ENCODE assay signal across 8 cellular contexts in genomic region chr11:65887026-65887722, GRCh38. TPM values are rescaled to one million over a fixed set of nuclear protein-coding genes. Genes with fewer than 3 reads are reported as not detected.
A peak's percentile ranks its signal among the peaks of the same experiment; 100 is the strongest.
DNase-seq lines count a peak whose midpoint lies in the region; ATAC-seq and TF ChIP-seq lines count a peak whose summit lies in the region.

No MANE protein-coding gene starts in this region.

- BruUV-seq in Caco-2 (replicated peaks; lab: Mats Ljungman, UMichigan): no TSS peak
- no TSS peak for BruUV-seq in OCI-LY7 (replicated peaks; lab: Mats Ljungman, UMichigan)

- peak overlapping the region; percentile 80 for H3K27ac ChIP-seq in OCI-LY7 (ENCODE audit: low read depth, low read length, poor library complexity, severe bottlenecking)

- H3K79me2 ChIP-seq in OCI-LY7 (ENCODE audit: insufficient read depth, low read depth, low read length): peaks cover 31% of the 10 kb centered on the region

- H3K36me3 ChIP-seq in Caco-2 (ENCODE audit: control insufficient read depth, insufficient read depth, low read length) (peaks cover 4% of the 10 kb centered on the region), OCI-LY7 (ENCODE audit: insufficient read depth, low read length) (peaks cover 53% of the 10 kb centered on the region), endocrine pancreas (ENCODE audit: control insufficient read depth, insufficient read depth, low read length) (peaks cover 3% of the 10 kb centered on the region), neuron (ENCODE audit: insufficient read depth, low read length) (peaks cover 41% of the 10 kb centered on the region)

- no peaks in the 10 kb centered on the region for H3K9me2 ChIP-seq in OCI-LY7 (ENCODE audit: insufficient read depth, low read length)

- H3K4me1 ChIP-seq in Caco-2: peaks cover 31% of the 10 kb centered on the region
- H3K4me1 ChIP-seq in OCI-LY7 (ENCODE audit: insufficient read depth, low read length, poor library complexity, severe bottlenecking): peaks cover 52% of the 10 kb centered on the region
- H3K4me1 ChIP-seq in endocrine pancreas (ENCODE audit: control insufficient read depth, insufficient read depth, low read length): no peaks in the 10 kb centered on the region
- peaks cover 37% of the 10 kb centered on the region for H3K4me1 ChIP-seq in neuron (ENCODE audit: insufficient read depth, low read length)

- H3K9me3 ChIP-seq in Caco-2: no peaks in the 10 kb centered on the region
- no peaks in the 10 kb centered on the region for H3K9me3 ChIP-seq in OCI-LY7 (ENCODE audit: low read length)
- no peaks in the 10 kb centered on the region for H3K9me3 ChIP-seq in endocrine pancreas (ENCODE audit: control insufficient read depth, low read length)
- no peaks in the 10 kb centered on the region for H3K9me3 ChIP-seq in neuron (ENCODE audit: low read length)

- H3K4me3 Mint-ChIP-seq in Caco-2 (ENCODE audit: unreplicated experiment): peak overlapping the region; percentile 82

- no peaks in the 10 kb centered on the region for H3K27me3 ChIP-seq in Caco-2 (replicated peaks; ENCODE audit: control insufficient read depth, insufficient read depth, low read length)
- no peaks in the 10 kb centered on the region for H3K27me3 ChIP-seq in endocrine pancreas (ENCODE audit: control insufficient read depth, insufficient read depth, low read length)
- no peaks in the 10 kb centered on the region for H3K27me3 ChIP-seq in neuron (ENCODE audit: insufficient read depth, low read length)

- H3K27me3 Mint-ChIP-seq in Caco-2 (ENCODE audit: insufficient read depth, unreplicated experiment): no peaks in the 10 kb centered on the region

- CTCF ChIA-PET in Caco-2 (lab: Charles Lee): interaction anchor here (0.7 to 7.8 kb wide), 9 partner anchors 15 to 402 kb away, joined by 3 to 241 read pairs (median 8); partner anchors contain the start of genes AP5B1, CFL1, FOSL1 and KAT5
- CTCF ChIA-PET in OCI-LY7 (lab: Charles Lee; ENCODE audit: unreplicated experiment): interaction anchor here (0.9 to 1.3 kb wide), 3 partner anchors 8 to 29 kb away, joined by 4 to 24 read pairs (median 10); partner anchors contain the start of gene CFL1

- peaks cover 53% of the 10 kb centered on the region for H3K36me3 Mint-ChIP-seq in Caco-2 (ENCODE audit: insufficient read depth, unreplicated experiment)

- peak overlapping the region; percentile 79 for H3K9ac ChIP-seq in endocrine pancreas (ENCODE audit: control insufficient read depth, insufficient read depth, low read length)

- no peaks in the 10 kb centered on the region for H3K9me3 Mint-ChIP-seq in Caco-2 (ENCODE audit: unreplicated experiment)

- TF ChIP-seq CTCF in Caco-2 (IDR thresholded peaks at IDR 0.05; ENCODE audit: insufficient read depth in 1 of 2, low read depth in 1 of 2, low read length in 1 of 2, severe bottlenecking in 1 of 2, unreplicated experiment in 1 of 2) (no peak), OCI-LY7 (conservative IDR thresholded peaks at IDR 0.05; ENCODE audit: low read length) (no peak)

- peaks cover 25% of the 10 kb centered on the region for H3K4me1 Mint-ChIP-seq in Caco-2 (ENCODE audit: low read depth, unreplicated experiment)

- H3K4me3 ChIP-seq in Caco-2 (ENCODE audit: low read depth, low read length) (peak overlapping the region; percentile 68), OCI-LY7 (ENCODE audit: low read depth, low read length, poor library complexity, severe bottlenecking) (peak overlapping the region; percentile 93), endocrine pancreas (ENCODE audit: control insufficient read depth, insufficient read depth, low read length) (no peak overlapping the region), neuron (ENCODE audit: low read length) (peak overlapping the region; percentile 79)

- no peak overlapping the region for H2AFZ ChIP-seq in OCI-LY7 (ENCODE audit: low read length)
- no peak overlapping the region for H2AFZ ChIP-seq in neuron (ENCODE audit: low read depth, low read length)

- POLR2A ChIA-PET in Caco-2 (lab: Charles Lee) (interaction anchor here (1.6 to 3.1 kb wide), 2 partner anchors 28 to 34 kb away, joined by 7 to 43 read pairs; partner anchors contain the start of genes CFL1 and MUS81), OCI-LY7 (lab: Charles Lee) (interaction anchor here (0.6 to 5.6 kb wide), 4 partner anchors 14 to 28 kb away, joined by 3 to 59 read pairs (median 6); partner anchors contain the start of genes CFL1 and MUS81)

- intact Hi-C loops in Caco-2 (cut with micrococcal nuclease; ENCODE audit: unreplicated experiment): no loop called here
- intact Hi-C loops in OCI-LY7 (cut with micrococcal nuclease; ENCODE audit: unreplicated experiment): loop anchor here (5.0 kb wide), 1 partner anchor 245 kb away; no protein-coding TSS in a partner anchor

- H4K20me1 ChIP-seq in OCI-LY7 (ENCODE audit: insufficient read depth, low read length): no peaks in the 10 kb centered on the region

- ATAC-seq in HG03342 (IDR thresholded peaks at IDR 0.05; ENCODE audit: unreplicated experiment) (no peak), HG02642 (IDR thresholded peaks at IDR 0.05; ENCODE audit: poor library complexity, unreplicated experiment) (no peak)

- DNase-seq in Caco-2 (no peak), OCI-LY7 (ENCODE audit: low spot score) (no peak), HPDE6-E6E7 (ENCODE audit: extremely low spot score) (no peak), iPS-NIHi7 (ENCODE audit: extremely low spot score) (no peak)

- H3K4me2 ChIP-seq in OCI-LY7 (ENCODE audit: low read length): peak overlapping the region; percentile 97

- H3K27ac Mint-ChIP-seq in Caco-2 (ENCODE audit: unreplicated experiment): peak overlapping the region; percentile 69

RNA-seq across cellular contexts. Expression of gene FIBP, which starts 1.1 kb away (rescaled TPM):
- total RNA-seq in Caco-2 (2022) (56.8 and 61.5 TPM in 2 replicates), OCI-LY7 (2022) (89.4 and 97.3 TPM in 2 replicates)
- total RNA-seq in OCI-LY7 (2014; rRNA removed; shearing (Covaris generic)): 133 and 184 TPM in 2 replicates

RNA-seq across cellular contexts. Expression of gene CCDC85B, which starts 3.3 kb away (rescaled TPM):
- total RNA-seq in Caco-2 (2022): 13.3 and 14.7 TPM in 2 replicates
- total RNA-seq in OCI-LY7 (2014; rRNA removed; shearing (Covaris generic)): 72.7 and 76.7 TPM in 2 replicates
- total RNA-seq in OCI-LY7 (2022): 49.0 and 64.1 TPM in 2 replicates

RNA-seq across cellular contexts. Expression of gene CTSW, which starts 7.5 kb away (rescaled TPM):
- total RNA-seq in Caco-2 (2022): not detected in 2 replicates
- total RNA-seq in OCI-LY7 (2014; rRNA removed; shearing (Covaris generic)): not detected in 2 replicates
- not detected in 2 replicates for total RNA-seq in OCI-LY7 (2022)

RNA-seq across cellular contexts. Expression of gene FOSL1, which starts 13.0 kb away (rescaled TPM):
- total RNA-seq in Caco-2 (2022): 2.7 and 3.9 TPM in 2 replicates
- 0.88 TPM in 1 of 2 replicates, not detected in the other for total RNA-seq in OCI-LY7 (2014; rRNA removed; shearing (Covaris generic))
- 0.52 TPM in 1 of 2 replicates, not detected in the other for total RNA-seq in OCI-LY7 (2022)

RNA-seq across cellular contexts. Expression of gene EFEMP2, which starts 14.6 kb away (rescaled TPM):
- 1.3 and 1.4 TPM in 2 replicates for total RNA-seq in Caco-2 (2022)
- 6.1 and 7.2 TPM in 2 replicates for total RNA-seq in OCI-LY7 (2014; rRNA removed; shearing (Covaris generic))
- 7.6 and 8.9 TPM in 2 replicates for total RNA-seq in OCI-LY7 (2022)
